In the genomic region with DNA sequence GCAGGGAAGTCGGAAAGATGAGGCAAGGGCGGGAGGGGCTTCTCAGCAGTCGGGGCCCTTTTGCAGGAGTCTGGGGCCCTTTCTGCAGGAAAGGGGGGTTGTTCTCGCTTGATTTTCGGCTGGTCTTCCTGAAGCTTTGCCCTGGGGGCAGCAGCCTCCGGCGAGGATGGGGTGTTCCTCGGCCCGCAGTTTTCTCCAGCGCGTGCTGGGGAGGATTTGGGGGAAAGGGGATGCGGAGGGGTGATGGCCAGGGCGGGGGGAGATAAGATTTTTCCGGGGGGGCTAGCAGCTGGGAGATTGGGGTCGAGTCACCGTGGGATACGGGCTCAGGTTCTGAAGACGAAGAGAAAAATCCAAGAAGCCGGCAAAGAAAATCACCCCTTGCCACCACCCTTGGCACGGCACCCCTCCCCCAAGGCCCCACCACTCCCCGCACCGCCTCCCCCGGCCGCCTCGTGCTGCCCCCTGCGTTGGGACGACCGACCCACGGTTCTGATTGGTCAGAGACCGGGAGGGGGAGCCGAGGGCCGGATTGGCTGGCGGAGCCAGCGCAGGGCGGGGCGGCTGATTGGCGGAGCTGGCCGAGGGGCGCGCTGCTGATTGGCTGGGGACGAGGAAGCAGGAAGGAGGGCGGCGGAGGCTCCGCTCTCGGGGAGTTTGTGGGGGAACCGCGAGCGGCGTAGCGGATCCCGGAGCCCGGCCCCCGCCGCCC, we compare ENCODE assay signal across 8 cellular contexts. TPM values are rescaled to one million over a fixed set of nuclear protein-coding genes. Genes with fewer than 3 reads are reported as not detected.
DNase-seq lines count a peak whose midpoint lies in the region; ATAC-seq and TF ChIP-seq lines count a peak whose summit lies in the region.

A gene (plus strand): TSS at position 654 of the 712 bp plus-strand sequence. CDS start 17,512 bp downstream, outside the sequence.

- peak; percentile 89 for DNase-seq in NCI-H1436 (lab: John Stamatoyannopoulos, UW)
- peak; percentile 89 for DNase-seq in T follicular helper cell (ENCODE audit: low read depth)
- peak; percentile 98 for DNase-seq in adipocyte (ENCODE audit: low read depth)
- peak; percentile 98 to 99 (median 99) for DNase-seq in heart left ventricle
- DNase-seq in posterior cingulate gyrus: peak; percentile 97 to 100 (median 98)
- peak; percentile 99 for DNase-seq in upper lobe of right lung

- H3K27ac ChIP-seq in heart left ventricle (peak within 1 kb of the TSS in 11 of 12 donors; percentile 70 to 86 (median 80)), upper lobe of right lung (peak within 1 kb of the TSS; percentile 78)

- peak within 1 kb of the TSS; percentile 84 for H3K9ac ChIP-seq in adipocyte (ENCODE audit: low read length)

- 0 to 1% (median 0%) methylated on average over 27 to 54 of the region's 54 CpGs for WGBS in heart left ventricle, 4 donors

- TF ChIP-seq CTCF in GM12875 (IDR thresholded peaks at IDR 0.05; ENCODE audit: borderline replicate concordance, insufficient read depth, low read depth, low read length): peak; percentile 7; the same call in 1 of the 2 replicates
- peak in 6 of 12 donors; percentile 8 to 50 (median 25) for TF ChIP-seq CTCF in heart left ventricle (IDR thresholded peaks at IDR 0.05)
- TF ChIP-seq CTCF in upper lobe of right lung (IDR thresholded peaks at IDR 0.05): peak; percentile 6

- peak; percentile 96 for ATAC-seq in HG02798 (IDR thresholded peaks at IDR 0.05; ENCODE audit: poor library complexity, unreplicated experiment)
- ATAC-seq in heart left ventricle: peak; percentile 91 to 95 (median 92)
- ATAC-seq in upper lobe of right lung: peak; percentile 90

- H3K9me3 ChIP-seq in adipocyte (ENCODE audit: control insufficient read depth, low read length) (no peaks in the 10 kb centered on the region), heart left ventricle (no peaks in the 10 kb centered on the region), upper lobe of right lung (no peaks in the 10 kb centered on the region)

- H3K4me3 ChIP-seq in GM12875 (ENCODE audit: low read depth, low read length): peak within 1 kb of the TSS; percentile 56
- peak within 1 kb of the TSS; percentile 86 for H3K4me3 ChIP-seq in adipocyte (ENCODE audit: low read length)
- H3K4me3 ChIP-seq in heart left ventricle: peak within 1 kb of the TSS; percentile 75 to 100 (median 93)
- peak within 1 kb of the TSS; percentile 73 for H3K4me3 ChIP-seq in upper lobe of right lung

- no peaks in the 10 kb centered on the region for H3K36me3 ChIP-seq in adipocyte (ENCODE audit: control insufficient read depth, insufficient read depth, low read length, severe bottlenecking)
- no peaks in the 10 kb centered on the region for H3K36me3 ChIP-seq in heart left ventricle
- no peaks in the 10 kb centered on the region for H3K36me3 ChIP-seq in upper lobe of right lung

- intact Hi-C loops in heart left ventricle (cut with DNase I): loop anchor here in 5 of 10 donors (1.0 to 10.0 kb wide), 5 partner anchors 30 to 72 kb away; a partner anchor contains a TSS
- intact Hi-C loops in posterior cingulate gyrus (cut with DNase I): loop anchor here (2.0 to 10.0 kb wide), 3 partner anchors 30 to 124 kb away; a partner anchor contains a TSS
- intact Hi-C loops in upper lobe of right lung (cut with DNase I): no loop called here

- H3K27me3 ChIP-seq in adipocyte (replicated peaks; ENCODE audit: control insufficient read depth, insufficient read depth, low read length) (peaks cover 29% of the 10 kb centered on the region), heart left ventricle (peaks cover 0 to 32% (median 13%) of the 10 kb centered on the region in 9 donors), upper lobe of right lung (peaks cover 26% of the 10 kb centered on the region)

- peaks cover 32% of the 10 kb centered on the region for H3K4me1 ChIP-seq in adipocyte (ENCODE audit: control insufficient read depth, insufficient read depth, low read length)
- peaks cover 9 to 85% (median 52%) of the 10 kb centered on the region in 12 donors for H3K4me1 ChIP-seq in heart left ventricle
- H3K4me1 ChIP-seq in upper lobe of right lung: peaks cover 52% of the 10 kb centered on the region

- TF ChIP-seq POLR2A in heart left ventricle (IDR thresholded peaks at IDR 0.05): peak in 1 of 2 donors; percentile 49

RNA-seq across cellular contexts. Expression of the gene that starts here (rescaled TPM):
- total RNA-seq in heart left ventricle: 10 to 100 TPM; 12.8 to 28.4 (median 16.1) TPM
- polyA plus RNA-seq in heart left ventricle: 10 to 100 TPM in 1 of 2 donors, 1 to 10 TPM in 1; 7.8 to 17.3 TPM
- total RNA-seq in upper lobe of right lung: 29.8 TPM

Comparison
In these comparisons a context has a peak if more than half of its experiments do, and no peak if none do; other contexts are left out.
1. Peak in every context shown above with its lines: DNase-seq, ATAC-seq, H3K4me3 ChIP-seq and H3K27ac ChIP-seq.